ENCODE assay signal across 10 cellular contexts in the genomic region with DNA sequence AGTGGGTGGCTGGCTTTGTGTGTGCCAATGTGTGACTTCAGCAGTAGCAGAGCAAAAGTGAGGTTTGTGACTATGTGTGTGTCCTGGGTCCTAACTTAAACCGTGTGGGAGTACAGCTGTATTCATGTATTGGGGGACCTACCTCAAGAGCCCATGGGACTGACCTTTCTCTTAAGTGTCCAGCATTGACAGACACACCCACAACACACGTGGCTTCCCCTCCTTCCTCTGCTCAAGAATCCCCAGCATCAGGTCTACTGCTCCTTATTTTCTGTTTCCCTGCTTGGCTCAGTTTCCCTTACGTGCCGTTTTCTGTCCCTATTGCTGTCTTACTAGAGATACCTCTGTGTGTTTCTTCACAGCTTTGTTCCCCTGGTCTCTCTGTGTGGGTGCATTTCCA. TPM values are rescaled to one million over a fixed set of nuclear protein-coding genes. Genes with fewer than 3 reads are reported as not detected.
A peak's percentile ranks its signal among the peaks of the same experiment; 100 is the strongest.
DNase-seq lines count a peak whose midpoint lies in the region; ATAC-seq and TF ChIP-seq lines count a peak whose summit lies in the region.
"Had no signal": no experiment of that assay in that cellular context is flagged by ENCODE, and none has a peak within 500 bp of the region (broad histone marks: within the 10 kb centered on the region; RNA-seq: fewer than 3 reads in every experiment).

No MANE protein-coding gene starts in this region.

- H3K27ac ChIP-seq in BLaER1 (no peak overlapping the region), Panc1 (ENCODE audit: low read length) (peak overlapping the region; percentile 95), ovary (peak overlapping the region; percentile 71 to 81)
- H3K27ac ChIP-seq in effector memory CD4-positive, alpha-beta T cell (ENCODE audit: insufficient read depth, low read length, poor library complexity, severe bottlenecking): no peak overlapping the region

- H4K20me1 ChIP-seq in BLaER1: peaks cover 13% of the 10 kb centered on the region

- intact Hi-C loops in Panc1 (cut with micrococcal nuclease; ENCODE audit: unreplicated experiment) (no loop called here), ovary (cut with DNase I) (no loop called here)

- in situ Hi-C loops in Panc1 (cut with HindIII; ENCODE audit: low pct_unique_long_range_greater_than_20kb, low sequenced_read_pairs): no loop called here

- peaks cover 36% of the 10 kb centered on the region for H3K36me3 ChIP-seq in BLaER1
- no peaks in the 10 kb centered on the region for H3K36me3 ChIP-seq in Panc1 (ENCODE audit: control insufficient read depth, insufficient read depth, low read length)
- H3K36me3 ChIP-seq in ovary: no peaks in the 10 kb centered on the region
- H3K36me3 ChIP-seq in effector memory CD4-positive, alpha-beta T cell (ENCODE audit: control insufficient read depth, insufficient read depth, low read length): peaks cover 29% of the 10 kb centered on the region

- H3K27me3 ChIP-seq in BLaER1 (no peaks in the 10 kb centered on the region), Panc1 (ENCODE audit: control insufficient read depth, insufficient read depth, low read length) (no peaks in the 10 kb centered on the region), ovary (no peaks in the 10 kb centered on the region)
- no peaks in the 10 kb centered on the region for H3K27me3 ChIP-seq in effector memory CD4-positive, alpha-beta T cell (replicated peaks; ENCODE audit: control insufficient read depth, insufficient read depth, low read length, poor library complexity, severe bottlenecking)

- no peak for ATAC-seq in Panc1
- no peak for ATAC-seq in GM19023 (IDR thresholded peaks at IDR 0.05; ENCODE audit: unreplicated experiment)
- no peak for ATAC-seq in GM21390 (IDR thresholded peaks at IDR 0.05; ENCODE audit: unreplicated experiment)

- no peak for TF ChIP-seq EP300 in ovary (IDR thresholded peaks at IDR 0.05)

- CTCF ChIA-PET in Panc1 (lab: Charles Lee): no interaction called here

- no TSS peak for BruUV-seq in Panc1 (replicated peaks; lab: Mats Ljungman, UMichigan)

- 0 out of 2 replicates have a peak overlapping the region, but pooled peaks have one; percentile 1 for H3K4me2 ChIP-seq in BLaER1

- H3K9ac ChIP-seq in BLaER1: no peak overlapping the region

- no peak overlapping the region for H3K4me3 ChIP-seq in BLaER1
- H3K4me3 ChIP-seq in Panc1 (ENCODE audit: low read depth in 2 of 2, low read length in 2 of 2): peak overlapping the region; percentile 37 to 75
- H3K4me3 ChIP-seq in epithelial cell of proximal tubule (ENCODE audit: low read depth, low read length): peak overlapping the region; percentile 62
- peak overlapping the region; percentile 36 for H3K4me3 ChIP-seq in ovary
- no peak overlapping the region for H3K4me3 ChIP-seq in effector memory CD4-positive, alpha-beta T cell (ENCODE audit: insufficient read depth, low read depth, low read length, poor library complexity, severe bottlenecking)

- H3K4me1 ChIP-seq in BLaER1 (peaks cover 30% of the 10 kb centered on the region), Panc1 (ENCODE audit: control insufficient read depth, insufficient read depth, low read length) (peaks cover 30% of the 10 kb centered on the region), ovary (ENCODE audit: insufficient read depth) (peaks cover 40% of the 10 kb centered on the region)
- H3K4me1 ChIP-seq in effector memory CD4-positive, alpha-beta T cell (ENCODE audit: control insufficient read depth, insufficient read depth, low read length, poor library complexity, severe bottlenecking): peaks cover 24% of the 10 kb centered on the region

- TF ChIP-seq CTCF in Panc1 (IDR thresholded peaks at IDR 0.05): no peak
- no peak for TF ChIP-seq CTCF in epithelial cell of proximal tubule (conservative IDR thresholded peaks at IDR 0.05; ENCODE audit: low read depth, low read length)
- TF ChIP-seq CTCF in ovary (IDR thresholded peaks at IDR 0.05): no peak

- no peaks in the 10 kb centered on the region for H3K9me3 ChIP-seq in BLaER1
- no peaks in the 10 kb centered on the region for H3K9me3 ChIP-seq in Panc1 (ENCODE audit: control insufficient read depth, insufficient read depth, low read depth, low read length)
- no peaks in the 10 kb centered on the region for H3K9me3 ChIP-seq in ovary
- no peaks in the 10 kb centered on the region for H3K9me3 ChIP-seq in effector memory CD4-positive, alpha-beta T cell (ENCODE audit: control insufficient read depth, low read length)

- no peak for TF ChIP-seq POLR2A in ovary (IDR thresholded peaks at IDR 0.05)

- DNase-seq in Panc1 (ENCODE audit: low read depth, low spot score) (no peak), epithelial cell of proximal tubule (ENCODE audit: low read depth) (no peak), ovary (no peak), RPMI8226 (no peak)
- no peak for DNase-seq in effector memory CD4-positive, alpha-beta T cell
- DNase-seq: GDM1 had no signal

- WGBS in ovary, 3 donors: 14 to 24% (median 19%) methylated on average over 4 of the region's 4 CpGs

- POLR2A ChIA-PET in Panc1 (lab: Charles Lee): interaction anchor here (0.6 kb wide), 1 partner anchor 114 kb away, joined by 21 read pairs; no protein-coding TSS in a partner anchor

RNA-seq across cellular contexts. Expression of gene IL11RA, which starts 0.6 kb away (rescaled TPM):
- 21.6 TPM for total RNA-seq in Panc1 (2021; ENCODE audit: unreplicated experiment)
- polyA plus RNA-seq in Panc1 (2012; ENCODE audit: insufficient read length): 22.1 TPM
- 1.8 and 4.7 TPM in 2 replicates for total RNA-seq in epithelial cell of proximal tubule
- total RNA-seq in ovary: 10 to 100 TPM; 17.3 to 54.3 (median 35.8) TPM
- 10 to 100 TPM; 25.4 to 40.2 TPM for polyA plus RNA-seq in ovary

RNA-seq across cellular contexts. Expression of gene GALT, which starts 6.1 kb away (rescaled TPM):
- total RNA-seq in Panc1 (2021; ENCODE audit: unreplicated experiment): 42.5 TPM
- polyA plus RNA-seq in Panc1 (2012; ENCODE audit: insufficient read length): 44.2 TPM
- total RNA-seq in epithelial cell of proximal tubule: 20.3 and 24.5 TPM in 2 replicates
- total RNA-seq in ovary: 10 to 100 TPM; 33.1 to 63.3 (median 45.2) TPM
- polyA plus RNA-seq in ovary: 10 to 100 TPM; 43.7 to 48.9 TPM

RNA-seq across cellular contexts. Expression of gene CCL27, which starts 9.8 kb away (rescaled TPM):
- total RNA-seq in Panc1 (2021; ENCODE audit: unreplicated experiment): 0.95 TPM
- 0.73 TPM for polyA plus RNA-seq in Panc1 (2012; ENCODE audit: insufficient read length)
- total RNA-seq in epithelial cell of proximal tubule: not detected in 2 replicates
- total RNA-seq in ovary: 1 to 10 TPM in 1 of 7 donors, under 1 TPM in 3, not detected in 3; 0.48 to 1.1 (median 0.69) TPM
- polyA plus RNA-seq in ovary: under 1 TPM in 1 of 2 donors, not detected in 1; 0.21 TPM
- total RNA-seq: LHCN-M2 had no signal

RNA-seq across cellular contexts. Expression of gene SIGMAR1, which starts 15.0 kb away (rescaled TPM):
- total RNA-seq in Panc1 (2021; ENCODE audit: unreplicated experiment) (131 TPM), epithelial cell of proximal tubule (97.9 and 178 TPM in 2 replicates), ovary (10 to 100 TPM; 47.2 to 73.9 (median 54.3) TPM)
- polyA plus RNA-seq in Panc1 (2012; ENCODE audit: insufficient read length): 186 TPM
- polyA plus RNA-seq in ovary: 10 to 100 TPM; 52.7 to 92.4 TPM

RNA-seq across cellular contexts. Expression of gene ARID3C, which starts 23.7 kb away (rescaled TPM):
- total RNA-seq in Panc1 (2021; ENCODE audit: unreplicated experiment) (0.33 TPM), epithelial cell of proximal tubule (not detected in 2 replicates), ovary (under 1 TPM in 1 of 7 donors, not detected in 6; 0.40 TPM)
- polyA plus RNA-seq in Panc1 (2012; ENCODE audit: insufficient read length): 0.16 TPM
- polyA plus RNA-seq in ovary: under 1 TPM in 1 of 2 donors, not detected in 1; 0.07 TPM

Comparison
In these comparisons a context has a peak if more than half of its experiments do, and no peak if none do; other contexts are left out.
1. H3K27ac ChIP-seq: peak in Panc1 (single experiment) and ovary (2 of 2); none in BLaER1 (single experiment) and effector memory CD4-positive, alpha-beta T cell (single experiment).
2. H3K4me3 ChIP-seq: peak in Panc1 (2 of 2), epithelial cell of proximal tubule (single experiment) and ovary (single experiment); none in BLaER1 (single experiment) and effector memory CD4-positive, alpha-beta T cell (single experiment).